Comparison of ENCODE assay signal across 9 cellular contexts in the genomic region with DNA sequence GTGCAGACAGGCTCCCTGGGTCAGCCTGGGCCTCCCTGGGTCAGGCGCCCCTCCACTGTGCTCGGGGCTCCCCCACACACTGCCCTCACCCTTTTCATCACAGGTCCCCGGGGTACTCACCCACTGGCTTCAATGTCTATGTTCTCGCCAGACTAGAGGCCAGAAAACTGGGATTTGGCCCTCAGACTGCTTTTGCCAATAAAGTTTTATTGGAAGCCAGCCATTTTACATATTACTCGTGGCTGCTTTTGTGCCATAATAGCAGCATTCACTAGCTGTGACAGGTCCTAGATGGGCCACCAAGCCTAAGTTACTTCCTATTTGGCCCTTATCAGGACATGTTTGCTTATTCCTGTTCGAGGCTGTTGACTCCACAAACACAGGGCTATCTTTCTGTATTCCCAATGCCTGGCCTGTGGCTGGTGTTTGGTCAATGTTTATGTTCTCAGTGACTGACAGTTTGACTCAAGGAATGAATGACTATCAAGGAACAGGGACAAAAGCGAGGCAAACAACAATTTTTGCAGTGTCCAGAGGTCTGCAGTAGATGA.
"Had no signal": no experiment of that assay in that cellular context is flagged by ENCODE, and none has a peak within 500 bp of the region (broad histone marks: within the 10 kb centered on the region; RNA-seq: fewer than 3 reads in every experiment).

No MANE protein-coding gene starts in this region.

- H3K9ac ChIP-seq: KMS-11 had no signal

- DNase-seq: H9, HCEC 1CT, IMR-90, KBM-7 had no signal

- H3K9me3 Mint-ChIP-seq: GM23338, H9 had no signal

- H3K27ac Mint-ChIP-seq: GM23338 had no signal

- H2AFZ ChIP-seq: GM23338 had no signal

- H3K4me1 Mint-ChIP-seq: GM23338, H9 had no signal

- H3K27ac ChIP-seq: HL-60, KMS-11 had no signal

- H3K4me2 ChIP-seq: GM23338, KMS-11 had no signal

- H3K4me3 ChIP-seq: GM23338 had no signal

- FAIRE-seq: H1, H54 had no signal

- ATAC-seq: GM23338 had no signal

- H3K4me3 Mint-ChIP-seq: GM23338, H9 had no signal
